Comparison of ENCODE assay signal across 22 cellular contexts in the genomic region with DNA sequence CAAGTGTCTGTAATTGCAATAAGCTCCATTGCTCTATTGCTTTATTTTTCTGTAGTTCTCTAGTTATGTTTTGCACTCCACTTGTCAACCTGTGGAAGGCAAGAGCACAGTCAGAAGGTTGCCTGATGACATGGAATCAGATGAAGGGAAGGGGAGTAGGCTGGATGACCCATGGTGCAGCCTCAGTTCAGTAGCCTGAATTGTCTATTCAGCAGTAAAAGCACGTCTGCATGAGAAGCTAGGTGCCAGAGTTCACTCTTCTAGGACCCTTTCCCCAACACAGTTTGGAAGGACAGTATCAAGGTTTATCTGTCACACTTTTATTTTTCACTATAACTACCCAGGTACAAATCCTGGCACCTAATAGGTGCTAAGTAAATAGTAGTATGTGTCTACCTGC. TPM values are rescaled to one million over a fixed set of nuclear protein-coding genes. Genes with fewer than 3 reads are reported as not detected.
DNase-seq lines count a peak whose midpoint lies in the region; ATAC-seq, FAIRE-seq and TF ChIP-seq lines count a peak whose summit lies in the region.
"Had no signal": no experiment of that assay in that cellular context is flagged by ENCODE, and none has a peak within 500 bp of the region (broad histone marks: within the 10 kb centered on the region; RNA-seq: fewer than 3 reads in every experiment).

No MANE protein-coding gene starts in this region.

- no peak overlapping the region for H4K12ac ChIP-seq in trophoblast cell (ENCODE audit: low read depth, low read length)

- H2BK5ac ChIP-seq in trophoblast cell (ENCODE audit: low read depth, low read length, poor library complexity): no peak overlapping the region

- H3K9ac ChIP-seq in colonic mucosa (ENCODE audit: low read depth in 2 of 2, low read length in 2 of 2) (no peak overlapping the region), trophoblast cell (ENCODE audit: low read length) (no peak overlapping the region)

- DNase-seq in H54 (ENCODE audit: insufficient read length, low spot score) (no peak), WTC11 (ENCODE audit: low spot score) (no peak), colonic mucosa (no peak), trophoblast cell (no peak), thyroid gland (no peak), stomach (no peak), NCI-H2227 treated with DMSO at 0.1 percent for 48 hours (lab: John Stamatoyannopoulos, UW) (no peak)
- DNase-seq: ACHN; BE2C; C1 segment of cervical spinal cord; CD4-positive, CD25-positive, alpha-beta regulatory T cell; CD8-positive, alpha-beta memory T cell; COR-L47; DMS 273 treated with DMSO at 0.1 percent for 48 hours; DMS53; DND-41; EL; IMR-90; KBM-7 had no signal

- peak overlapping the region; percentile 59 for H3K18ac ChIP-seq in trophoblast cell (ENCODE audit: low read length)

- H3K4me1 ChIP-seq in colonic mucosa (peaks cover 8% of the 10 kb centered on the region), trophoblast cell (ENCODE audit: control insufficient read depth in 1 of 2, insufficient read depth in 2 of 2, low read length in 2 of 2) (peaks cover 0 to 2% of the 10 kb centered on the region in 2 experiments), thyroid gland (peaks cover 10 to 11% of the 10 kb centered on the region in 2 donors), stomach (peaks cover 0 to 11% (median 8%) of the 10 kb centered on the region in 4 donors)
- H3K4me1 ChIP-seq: BE2C had no signal

- TF ChIP-seq EP300 in stomach (IDR thresholded peaks at IDR 0.05): no peak

- peaks cover 2% of the 10 kb centered on the region for H3K79me2 ChIP-seq in trophoblast cell (ENCODE audit: control insufficient read depth, insufficient read depth, low read length, poor library complexity)

- TF ChIP-seq POLR2A in H54 (IDR thresholded peaks at IDR 0.05; ENCODE audit: low read depth, low read length): no peak
- no peak for TF ChIP-seq POLR2A in thyroid gland (IDR thresholded peaks at IDR 0.05)
- TF ChIP-seq POLR2A in stomach (IDR thresholded peaks at IDR 0.05): no peak

- no peak overlapping the region for H3K4me2 ChIP-seq in trophoblast cell (ENCODE audit: low read length)

- H3K27ac ChIP-seq in colonic mucosa (peak overlapping the region; percentile 23), trophoblast cell (ENCODE audit: low read depth, low read length) (no peak overlapping the region), thyroid gland (no peak overlapping the region), stomach (no peak overlapping the region)
- H3K27ac ChIP-seq: HL-60 had no signal

- H3K27me3 ChIP-seq in colonic mucosa: no peaks in the 10 kb centered on the region
- no peaks in the 10 kb centered on the region for H3K27me3 ChIP-seq in trophoblast cell (ENCODE audit: insufficient read depth, low read length)
- H3K27me3 ChIP-seq in thyroid gland: no peaks in the 10 kb centered on the region
- H3K27me3 ChIP-seq in stomach: no peaks in the 10 kb centered on the region
- H3K27me3 ChIP-seq: BE2C had no signal

- peak overlapping the region; percentile 19 for H4K8ac ChIP-seq in trophoblast cell (ENCODE audit: low read depth, low read length)

- H3K4ac ChIP-seq in trophoblast cell (ENCODE audit: low read depth, low read length): no peak overlapping the region

- H2AFZ ChIP-seq in trophoblast cell (ENCODE audit: insufficient read depth, low read length, poor library complexity): no peak overlapping the region

- H3K27ac Mint-ChIP-seq in WTC11: peak overlapping the region; percentile 67; the same call in 1 of the 2 replicates
- H3K27ac Mint-ChIP-seq: CD4-positive, CD25-positive, alpha-beta regulatory T cell had no signal

- POLR2A ChIA-PET in WTC11 (lab: Charles Lee): interaction anchor here (0.6 to 0.8 kb wide), 2 partner anchors 38 to 420 kb away, joined by 3 to 7 read pairs; no protein-coding TSS in a partner anchor

- H3K4me3 Mint-ChIP-seq in WTC11: no peak overlapping the region
- H3K4me3 Mint-ChIP-seq: CD4-positive, CD25-positive, alpha-beta regulatory T cell; CD8-positive, alpha-beta memory T cell had no signal

- peak; percentile 45 for FAIRE-seq in H54 (lab: Jason Lieb, UNC)
- FAIRE-seq: GM12878 had no signal

- TF ChIP-seq CTCF in WTC11 (IDR thresholded peaks at IDR 0.05) (no peak), colonic mucosa (IDR thresholded peaks at IDR 0.05) (no peak), thyroid gland (IDR thresholded peaks at IDR 0.05) (no peak), stomach (IDR thresholded peaks at IDR 0.05) (no peak)

- no peak overlapping the region for H2AK5ac ChIP-seq in trophoblast cell (ENCODE audit: low read length)

- ATAC-seq in WTC11 (no peak; the same call in 1 of the 2 replicates), HG02610 (IDR thresholded peaks at IDR 0.05; ENCODE audit: unreplicated experiment) (no peak)
- ATAC-seq: GM12878 had no signal

- no peak overlapping the region for H3K14ac ChIP-seq in trophoblast cell (ENCODE audit: low read length)

- H3K23ac ChIP-seq in trophoblast cell (ENCODE audit: low read length): no peak overlapping the region

- intact Hi-C loops in colonic mucosa (cut with DNase I): no loop called here
- intact Hi-C loops in thyroid gland (cut with DNase I): no loop called here
- intact Hi-C loops in stomach (cut with DNase I; ENCODE audit: low total_unique reads): no loop called here

- WGBS in trophoblast cell (ENCODE audit: extremely low coverage, insufficient coverage, insufficient read length): no CpG with 5 or more reads among the region's 1 CpG
- 69 to 74% methylated on average over 1 of the region's 1 CpG for WGBS in thyroid gland, 2 donors
- WGBS in stomach, 5 donors: 71 to 95% (median 86%) methylated on average over 1 of the region's 1 CpG

- peak overlapping the region; percentile 58 for H2BK12ac ChIP-seq in trophoblast cell (ENCODE audit: low read length)

- H3K9me3 Mint-ChIP-seq in WTC11: no peaks in the 10 kb centered on the region; the same call in 1 of the 2 replicates
- H3K9me3 Mint-ChIP-seq: CD4-positive, CD25-positive, alpha-beta regulatory T cell; CD8-positive, alpha-beta memory T cell had no signal

- no peaks in the 10 kb centered on the region for H3K9me3 ChIP-seq in colonic mucosa
- no peaks in the 10 kb centered on the region for H3K9me3 ChIP-seq in trophoblast cell (ENCODE audit: insufficient read depth, low read depth, low read length)
- H3K9me3 ChIP-seq in thyroid gland: no peaks in the 10 kb centered on the region
- H3K9me3 ChIP-seq in stomach: no peaks in the 10 kb centered on the region
- H3K9me3 ChIP-seq: BE2C had no signal

- no peaks in the 10 kb centered on the region for H3K36me3 Mint-ChIP-seq in WTC11
- H3K36me3 Mint-ChIP-seq: CD4-positive, CD25-positive, alpha-beta regulatory T cell; CD8-positive, alpha-beta memory T cell had no signal

- H3K36me3 ChIP-seq in colonic mucosa: no peaks in the 10 kb centered on the region
- no peaks in the 10 kb centered on the region for H3K36me3 ChIP-seq in trophoblast cell (ENCODE audit: control insufficient read depth in 1 of 2, insufficient read depth in 2 of 2, low read length in 2 of 2)
- H3K36me3 ChIP-seq in thyroid gland: no peaks in the 10 kb centered on the region
- no peaks in the 10 kb centered on the region for H3K36me3 ChIP-seq in stomach
- H3K36me3 ChIP-seq: BE2C had no signal

- no peaks in the 10 kb centered on the region for H3K27me3 Mint-ChIP-seq in WTC11 (ENCODE audit: low read depth)
- H3K27me3 Mint-ChIP-seq: CD4-positive, CD25-positive, alpha-beta regulatory T cell; CD8-positive, alpha-beta memory T cell had no signal

- CTCF ChIA-PET in WTC11 (lab: Charles Lee): interaction anchor here (1.3 kb wide), 1 partner anchor 420 kb away, joined by 3 read pairs; no protein-coding TSS in a partner anchor

- H3K79me1 ChIP-seq in trophoblast cell (ENCODE audit: low read length): peaks cover 5% of the 10 kb centered on the region

- H3K4me1 Mint-ChIP-seq in WTC11: peaks cover 35% of the 10 kb centered on the region

- no peak overlapping the region for H2BK120ac ChIP-seq in trophoblast cell (ENCODE audit: insufficient read depth, low read length, poor library complexity)

- H3K4me3 ChIP-seq in colonic mucosa (no peak overlapping the region), trophoblast cell (ENCODE audit: low read depth, low read length) (no peak overlapping the region), thyroid gland (replicated peaks in 1 of 3) (no peak overlapping the region), stomach (no peak overlapping the region)
- H3K4me3 ChIP-seq: GM12878 had no signal

- no peak overlapping the region for H4K91ac ChIP-seq in trophoblast cell (ENCODE audit: low read depth, low read length)

TF ChIP-seq in WTC11, 78 proteins besides CTCF, POLR2A, EP300 and RAD21 (continues in another document):
- no peak for TF ChIP-seq ZNF416 (CRISPR knock-in tag; IDR thresholded peaks at IDR 0.05)
- TF ChIP-seq, protein P1, sequence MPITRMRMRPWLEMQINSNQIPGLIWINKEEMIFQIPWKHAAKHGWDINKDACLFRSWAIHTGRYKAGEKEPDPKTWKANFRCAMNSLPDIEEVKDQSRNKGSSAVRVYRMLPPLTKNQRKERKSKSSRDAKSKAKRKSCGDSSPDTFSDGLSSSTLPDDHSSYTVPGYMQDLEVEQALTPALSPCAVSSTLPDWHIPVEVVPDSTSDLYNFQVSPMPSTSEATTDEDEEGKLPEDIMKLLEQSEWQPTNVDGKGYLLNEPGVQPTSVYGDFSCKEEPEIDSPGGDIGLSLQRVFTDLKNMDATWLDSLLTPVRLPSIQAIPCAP (CRISPR knock-in tag; IDR thresholded peaks at IDR 0.05): no peak
- no peak for TF ChIP-seq IRF2 (CRISPR knock-in tag; IDR thresholded peaks at IDR 0.05; ENCODE audit: borderline replicate concordance, low read depth)
- TF ChIP-seq, protein P2, sequence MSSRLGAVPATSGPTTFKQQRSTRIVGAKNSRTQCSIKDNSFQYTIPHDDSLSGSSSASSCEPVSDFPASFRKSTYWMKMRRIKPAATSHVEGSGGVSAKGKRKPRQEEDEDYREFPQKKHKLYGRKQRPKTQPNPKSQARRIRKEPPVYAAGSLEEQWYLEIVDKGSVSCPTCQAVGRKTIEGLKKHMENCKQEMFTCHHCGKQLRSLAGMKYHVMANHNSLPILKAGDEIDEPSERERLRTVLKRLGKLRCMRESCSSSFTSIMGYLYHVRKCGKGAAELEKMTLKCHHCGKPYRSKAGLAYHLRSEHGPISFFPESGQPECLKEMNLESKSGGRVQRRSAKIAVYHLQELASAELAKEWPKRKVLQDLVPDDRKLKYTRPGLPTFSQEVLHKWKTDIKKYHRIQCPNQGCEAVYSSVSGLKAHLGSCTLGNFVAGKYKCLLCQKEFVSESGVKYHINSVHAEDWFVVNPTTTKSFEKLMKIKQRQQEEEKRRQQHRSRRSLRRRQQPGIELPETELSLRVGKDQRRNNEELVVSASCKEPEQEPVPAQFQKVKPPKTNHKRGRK (CRISPR knock-in tag; IDR thresholded peaks at IDR 0.05; ENCODE audit: borderline replicate concordance): no peak
- TF ChIP-seq SMAD4 (CRISPR knock-in tag; IDR thresholded peaks at IDR 0.05): no peak
- no peak for TF ChIP-seq NR3C1 (CRISPR knock-in tag; conservative IDR thresholded peaks at IDR 0.05; ENCODE audit: low read depth)
- TF ChIP-seq NFATC4 (CRISPR knock-in tag; IDR thresholded peaks at IDR 0.05): no peak
- TF ChIP-seq HMGA2 (CRISPR knock-in tag; IDR thresholded peaks at IDR 0.05): no peak

RNA-seq across cellular contexts. Expression of a gene that starts 39.3 kb away (rescaled TPM):
- total RNA-seq in WTC11 (2021) (45.9 to 48.9 TPM (median 47.6 TPM) in 3 replicates), colonic mucosa (100 to 1,000 TPM; 151 to 180 TPM), thyroid gland (100 to 1,000 TPM; 102 to 144 (median 132) TPM), stomach (10 to 100 TPM; 10.5 to 82.8 (median 22.8) TPM)
- 26.0 and 26.8 TPM in 2 replicates for polyA plus RNA-seq in trophoblast cell (2013)
- 1 to 10 TPM; 5.7 to 8.4 (median 7.2) TPM for polyA plus RNA-seq in stomach
